Comparison of ENCODE assay signal across 10 cellular contexts in the genomic region with DNA sequence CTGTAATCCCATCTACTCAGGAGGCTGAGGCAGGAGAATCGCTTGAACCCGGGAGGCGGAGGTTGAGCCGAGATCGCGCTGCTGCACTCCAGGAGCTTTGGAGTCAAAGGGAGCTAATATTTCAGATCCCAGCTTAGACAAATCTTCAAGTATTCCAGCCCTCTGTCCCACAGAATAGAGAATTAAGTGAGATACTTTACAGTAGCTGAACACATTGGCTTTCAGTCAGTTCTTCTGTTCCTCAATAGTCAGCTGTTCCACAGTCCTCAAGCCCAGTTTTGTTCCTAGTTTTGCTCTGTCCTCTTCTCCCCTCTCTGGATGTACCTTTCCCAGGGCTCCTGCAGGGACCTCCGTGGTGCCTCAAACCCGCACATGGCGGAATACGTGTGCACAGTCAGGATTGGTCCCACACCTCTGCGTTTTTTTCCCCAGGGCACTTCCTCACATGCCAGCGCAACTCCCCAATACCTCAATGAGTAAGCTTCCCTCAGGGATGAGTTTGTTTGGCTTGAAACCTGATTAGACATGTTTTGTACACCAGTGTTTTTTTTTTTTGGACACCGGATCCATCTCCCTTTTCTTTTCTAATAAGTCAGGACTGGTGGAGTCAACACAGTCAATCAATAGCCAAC. TPM values are rescaled to one million over a fixed set of nuclear protein-coding genes. Genes with fewer than 3 reads are reported as not detected.
DNase-seq lines count a peak whose midpoint lies in the region; ATAC-seq and TF ChIP-seq lines count a peak whose summit lies in the region.
"Had no signal": no experiment of that assay in that cellular context is flagged by ENCODE, and none has a peak within 500 bp of the region (broad histone marks: within the 10 kb centered on the region; RNA-seq: fewer than 3 reads in every experiment).

No MANE protein-coding gene starts in this region.

- H3K9me2 ChIP-seq in SU-DHL-6 (replicated peaks; ENCODE audit: insufficient read depth, low read length): no peaks in the 10 kb centered on the region

- H3K9me3 ChIP-seq in SU-DHL-6 (ENCODE audit: insufficient read depth, low read length) (no peaks in the 10 kb centered on the region), esophagus squamous epithelium (no peaks in the 10 kb centered on the region), skeletal muscle satellite cell (replicated peaks; ENCODE audit: low read length) (no peaks in the 10 kb centered on the region)

- H3K36me3 ChIP-seq in SU-DHL-6 (ENCODE audit: low read length) (no peaks in the 10 kb centered on the region), esophagus squamous epithelium (peaks cover 6 to 46% (median 24%) of the 10 kb centered on the region in 3 donors), skeletal muscle satellite cell (ENCODE audit: insufficient read depth, low read length) (peaks cover 29% of the 10 kb centered on the region)

- no peaks in the 10 kb centered on the region for H3K27me3 Mint-ChIP-seq in T-helper 1 cell treated with Interleukin-12 subunit alpha and Interleukin-12 subunit beta and Interleukin-4 antibody, amounts not matched to agents 30 μg/mL and 1 μg/mL, for 36 hours (ENCODE audit: low read depth)

- no peak for DNase-seq in T-helper 1 cell
- no peak for DNase-seq in esophagus squamous epithelium (lab: John Stamatoyannopoulos, UW)
- DNase-seq in NOMO-1 treated with dmso at 0.1 percent for 144 hours (lab: John Stamatoyannopoulos, UW; ENCODE audit: unreplicated experiment): no peak
- no peak for DNase-seq in erythroblast (lab: John Stamatoyannopoulos, UW)
- DNase-seq: KBM-7; stimulated activated CD4-positive, alpha-beta T cell treated with anti-CD3 and anti-CD28 coated beads, Interleukin-2, amount 100 ng/mL, for 48 hours had no signal

- H3K36me3 Mint-ChIP-seq in T-helper 1 cell treated with Interleukin-12 subunit alpha and Interleukin-12 subunit beta and Interleukin-4 antibody, amounts not matched to agents 30 μg/mL and 1 μg/mL, for 36 hours (ENCODE audit: low read depth): peaks cover 24% of the 10 kb centered on the region

- peaks cover 48% of the 10 kb centered on the region for H3K79me2 ChIP-seq in SU-DHL-6 (ENCODE audit: insufficient read depth, low read length)

- H3K4me3 ChIP-seq in SU-DHL-6 (ENCODE audit: insufficient read depth, low read length, poor library complexity, severe bottlenecking) (peak overlapping the region; percentile 95), esophagus squamous epithelium (peak overlapping the region; percentile 66 to 98 (median 82)), skeletal muscle satellite cell (ENCODE audit: low read length) (peak overlapping the region; percentile 95)

- H3F3A ChIP-seq in SU-DHL-6 (ENCODE audit: insufficient read depth): no peaks in the 10 kb centered on the region

- H3K27ac Mint-ChIP-seq in T-helper 1 cell treated with Interleukin-12 subunit alpha and Interleukin-12 subunit beta and Interleukin-4 antibody, amounts not matched to agents 30 μg/mL and 1 μg/mL, for 36 hours: peak overlapping the region; percentile 98

- peaks cover 33% of the 10 kb centered on the region for H3K4me1 Mint-ChIP-seq in T-helper 1 cell treated with Interleukin-12 subunit alpha and Interleukin-12 subunit beta and Interleukin-4 antibody, amounts not matched to agents 30 μg/mL and 1 μg/mL, for 36 hours (ENCODE audit: low read depth)

- no peak for TF ChIP-seq CTCF in SU-DHL-6 (IDR thresholded peaks at IDR 0.05; ENCODE audit: insufficient read depth, low read length, poor library complexity, severe bottlenecking)
- TF ChIP-seq CTCF in esophagus squamous epithelium (IDR thresholded peaks at IDR 0.05): no peak

- H3K27me3 ChIP-seq in SU-DHL-6 (ENCODE audit: low read length) (no peaks in the 10 kb centered on the region), esophagus squamous epithelium (no peaks in the 10 kb centered on the region), skeletal muscle satellite cell (ENCODE audit: control insufficient read depth, insufficient read depth, low read length) (no peaks in the 10 kb centered on the region)

- WGBS in esophagus squamous epithelium, 2 donors: 39 to 53% methylated on average over 12 to 13 of the region's 13 CpGs

- H3K4me1 ChIP-seq in esophagus squamous epithelium (peaks cover 29 to 81% (median 52%) of the 10 kb centered on the region in 3 donors), skeletal muscle satellite cell (ENCODE audit: control insufficient read depth, insufficient read depth, low read length) (peaks cover 25% of the 10 kb centered on the region)

- H3K27ac ChIP-seq in SU-DHL-6 (ENCODE audit: low read depth, low read length) (no peak overlapping the region), esophagus squamous epithelium (peak overlapping the region; percentile 93 to 100 (median 97))

- H4K20me1 ChIP-seq in SU-DHL-6 (ENCODE audit: low read depth, low read length): no peaks in the 10 kb centered on the region

- H3K4me2 ChIP-seq in SU-DHL-6 (ENCODE audit: low read depth, low read length, poor library complexity, severe bottlenecking) (peak overlapping the region; percentile 78), skeletal muscle satellite cell (ENCODE audit: low read length) (peak overlapping the region; percentile 81)

- ATAC-seq in GM21576 (IDR thresholded peaks at IDR 0.05; ENCODE audit: unreplicated experiment): no peak

- intact Hi-C loops in esophagus squamous epithelium (cut with DNase I): no loop called here

- TF ChIP-seq POLR2A in esophagus squamous epithelium (IDR thresholded peaks at IDR 0.05): peak in 1 of 4 donors; percentile 47
- no peak for TF ChIP-seq POLR2A in erythroblast (IDR thresholded peaks at IDR 0.05; ENCODE audit: low read length)

- peak overlapping the region; percentile 98 for H3K4me3 Mint-ChIP-seq in T-helper 1 cell treated with Interleukin-12 subunit alpha and Interleukin-12 subunit beta and Interleukin-4 antibody, amounts not matched to agents 30 μg/mL and 1 μg/mL, for 36 hours

- H3K9me3 Mint-ChIP-seq in T-helper 1 cell treated with Interleukin-12 subunit alpha and Interleukin-12 subunit beta and Interleukin-4 antibody, amounts not matched to agents 30 μg/mL and 1 μg/mL, for 36 hours: no peaks in the 10 kb centered on the region

- no peak overlapping the region for H2AFZ ChIP-seq in SU-DHL-6 (ENCODE audit: low read depth, low read length, severe bottlenecking)

- H3K9ac ChIP-seq in SU-DHL-6 (ENCODE audit: low read length) (peak overlapping the region; percentile 88), skeletal muscle satellite cell (ENCODE audit: low read depth, low read length) (peak overlapping the region; percentile 95)

RNA-seq across cellular contexts. Expression of a gene that starts 1.2 kb away (rescaled TPM):
- total RNA-seq in esophagus squamous epithelium: 10 to 100 TPM; 64.4 to 96.9 (median 78.7) TPM
- 57.0 and 68.2 TPM in 2 replicates for total RNA-seq in skeletal muscle satellite cell (2012; rRNA removed)

RNA-seq across cellular contexts. Expression of a gene that starts 37.8 kb away (rescaled TPM):
- total RNA-seq in esophagus squamous epithelium: 10 to 100 TPM; 13.0 to 24.9 (median 19.8) TPM
- 25.1 and 30.7 TPM in 2 replicates for total RNA-seq in skeletal muscle satellite cell (2012; rRNA removed)

RNA-seq across cellular contexts. Expression of a gene that starts 47.0 kb away (rescaled TPM):
- total RNA-seq in esophagus squamous epithelium: 10 to 100 TPM; 29.8 to 38.1 (median 34.3) TPM
- 267 and 303 TPM in 2 replicates for total RNA-seq in skeletal muscle satellite cell (2012; rRNA removed)

RNA-seq across cellular contexts. Expression of a gene that starts 55.3 kb away (rescaled TPM):
- 10 to 100 TPM; 40.4 to 50.5 (median 47.9) TPM for total RNA-seq in esophagus squamous epithelium
- 68.4 and 73.2 TPM in 2 replicates for total RNA-seq in skeletal muscle satellite cell (2012; rRNA removed)
